In the genomic region with DNA sequence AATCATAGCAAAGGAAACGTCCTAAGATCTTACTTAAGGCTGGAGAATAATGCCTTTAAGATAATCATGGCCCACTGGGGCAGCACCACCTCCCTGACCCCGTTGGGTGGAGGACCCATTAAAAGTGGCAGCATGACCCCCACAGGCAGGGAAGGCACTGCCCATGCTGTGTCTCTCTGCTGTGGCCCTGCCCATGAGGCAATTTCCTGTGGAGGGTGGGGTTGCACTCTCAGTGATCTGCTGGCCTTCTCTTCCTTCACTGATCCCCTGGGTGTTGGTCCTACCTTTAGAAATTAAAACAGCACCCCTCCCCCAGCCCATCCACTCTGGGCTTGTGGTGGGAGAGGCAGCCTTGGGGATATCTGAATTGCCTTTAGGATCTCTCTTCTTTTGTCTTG, we compare ENCODE assay signal across 14 cellular contexts. TPM values are rescaled to one million over a fixed set of nuclear protein-coding genes. Genes with fewer than 3 reads are reported as not detected.
DNase-seq lines count a peak whose midpoint lies in the region; ATAC-seq, FAIRE-seq and TF ChIP-seq lines count a peak whose summit lies in the region.
"Had no signal": no experiment of that assay in that cellular context is flagged by ENCODE, and none has a peak within 500 bp of the region (broad histone marks: within the 10 kb centered on the region; RNA-seq: fewer than 3 reads in every experiment).

No MANE protein-coding gene starts in this region.

- peak overlapping the region; percentile 24 to 67; a peak in 4 of 6 replicates for H3K27ac ChIP-seq in A549
- no peak overlapping the region for H3K27ac ChIP-seq in HEK293 (ENCODE audit: extremely low read depth, low read depth, low read length)
- peak overlapping the region; percentile 14 for H3K27ac ChIP-seq in caudate nucleus (ENCODE audit: low read depth, low read length)
- H3K27ac ChIP-seq: SJSA1 had no signal

- DNase-seq in A549 (ENCODE audit: low read depth in 1 of 2, low spot score in 1 of 2) (no peak), caudate nucleus (lab: John Stamatoyannopoulos, UW) (peak in 5 of 61 donors; percentile 8 to 33 (median 19)), mucosa of descending colon (peak; percentile 73 to 78 (median 73)), H7 (no peak), GM20000 (ENCODE audit: low spot score) (no peak), cortex of kidney (lab: John Stamatoyannopoulos, UW) (no peak)
- DNase-seq: activated CD4-positive, alpha-beta T cell treated with anti-CD3 and anti-CD28 coated beads for 48 hours; NCI-H2227 treated with DMSO at 0.1 percent for 48 hours; stimulated activated CD4-positive, alpha-beta T cell treated with anti-CD3 and anti-CD28 coated beads, Interleukin-4, amount 100 ng/mL, for 4 hours had no signal

- intact Hi-C loops in mucosa of descending colon (cut with DNase I, micrococcal nuclease), result no loop called here

- H3K9me3 ChIP-seq in A549 (no peaks in the 10 kb centered on the region), HEK293 (ENCODE audit: control insufficient read depth, insufficient read depth, low read depth, low read length) (no peaks in the 10 kb centered on the region), mucosa of descending colon (no peaks in the 10 kb centered on the region)

- H3K4me1 ChIP-seq in A549, result peaks cover 16% of the 10 kb centered on the region
- no peaks in the 10 kb centered on the region; the same call in 1 of the 2 replicates for H3K4me1 ChIP-seq in HEK293 (ENCODE audit: control insufficient read depth, insufficient read depth, low read length)
- peaks cover 18% of the 10 kb centered on the region for H3K4me1 ChIP-seq in mucosa of descending colon (ENCODE audit: low read depth)
- H3K4me1 ChIP-seq: SJSA1 had no signal

- no peak for TF ChIP-seq EP300 in A549 (IDR thresholded peaks at IDR 0.05)

- peaks cover 17 to 34% of the 10 kb centered on the region in 2 experiments for H3K36me3 ChIP-seq in HEK293 (ENCODE audit: control insufficient read depth in 2 of 2, insufficient read depth in 1 of 2, low read length in 2 of 2)
- no peaks in the 10 kb centered on the region for H3K36me3 ChIP-seq in mucosa of descending colon (ENCODE audit: low read depth)
- no peaks in the 10 kb centered on the region; the same call in 1 of the 2 replicates for H3K36me3 ChIP-seq in H7 (replicated peaks; ENCODE audit: control insufficient read depth, insufficient read depth, low read length)
- H3K36me3 ChIP-seq: SJSA1 had no signal

- H3K27me3 ChIP-seq in H7 (ENCODE audit: control insufficient read depth, insufficient read depth, low read length), result no peaks in the 10 kb centered on the region
- H3K27me3 ChIP-seq: SJSA1 had no signal

- POLR2A ChIA-PET in A549 (lab: Yijun Ruan, JAX) (no interaction called here), HEK293 (lab: Yijun Ruan, JAX) (no interaction called here)

- peak overlapping the region; percentile 54 for H3K4me2 ChIP-seq in A549

- FAIRE-seq in A549 (lab: Jason Lieb, UNC), result no peak
- FAIRE-seq: endometrium had no signal

- no peak for TF ChIP-seq RAD21 in A549 (conservative IDR thresholded peaks at IDR 0.05 in 1 of 2, IDR thresholded peaks at IDR 0.05 in 1 of 2)

- ATAC-seq in A549 (peak; percentile 24 to 76; a peak in 3 of 6 replicates), mucosa of descending colon (peak; percentile 98), HG03469 (IDR thresholded peaks at IDR 0.05; ENCODE audit: unreplicated experiment) (no peak)

- no peak for TF ChIP-seq CTCF in A549 (IDR thresholded peaks at IDR 0.05)
- TF ChIP-seq CTCF in HEK293 (tag by site-specific recombination; IDR thresholded peaks at IDR 0.05), result no peak
- TF ChIP-seq CTCF in mucosa of descending colon (IDR thresholded peaks at IDR 0.05), result no peak
- TF ChIP-seq CTCF in GM20000 (IDR thresholded peaks at IDR 0.05; ENCODE audit: extremely low read depth, missing control alignments), result no peak

- 16% methylated on average over 2 of the region's 2 CpGs for WGBS in A549 (ENCODE audit: missing lambda C conversion rate)

- no peak overlapping the region for H3K4me3 ChIP-seq in A549
- no peak overlapping the region for H3K4me3 ChIP-seq in HEK293 (ENCODE audit: low read depth, low read length)
- no peak overlapping the region for H3K4me3 ChIP-seq in mucosa of descending colon
- no peak overlapping the region for H3K4me3 ChIP-seq in H7 (ENCODE audit: insufficient read depth, low read depth, low read length)
- H3K4me3 ChIP-seq: SJSA1 had no signal

- CTCF ChIA-PET in A549 (lab: Yijun Ruan, JAX), result no interaction called here
- CTCF ChIA-PET in HEK293 (lab: Yijun Ruan, JAX), result no interaction called here

- TF ChIP-seq POLR2A in A549 (IDR thresholded peaks at IDR 0.05; ENCODE audit: low read length), result no peak

TF ChIP-seq in A549, 52 proteins besides CTCF, POLR2A, EP300 and RAD21:
- TF ChIP-seq HOXA7 (CRISPR knock-in tag; IDR thresholded peaks at IDR 0.05) (no peak), RFX5 (IDR thresholded peaks at IDR 0.05) (no peak), EHF (CRISPR knock-in tag; IDR thresholded peaks at IDR 0.05) (no peak), FOSB (CRISPR knock-in tag; IDR thresholded peaks at IDR 0.05) (no peak), CBX8 (IDR thresholded peaks at IDR 0.05) (no peak)

TF ChIP-seq in HEK293, 187 proteins besides CTCF, POLR2A, EP300 and RAD21 (continues in another document):
- TF ChIP-seq ZNF596 (tag by site-specific recombination; IDR thresholded peaks at IDR 0.05) (no peak), ZIC2 (tag by site-specific recombination; IDR thresholded peaks at IDR 0.05) (peak; percentile 85), ZNF658 (tag by site-specific recombination; IDR thresholded peaks at IDR 0.05) (no peak), ZNF571 (tag by site-specific recombination; IDR thresholded peaks at IDR 0.05) (no peak), KLF1 (tag by site-specific recombination; IDR thresholded peaks at IDR 0.05) (peak; percentile 56; the same call in 1 of the 2 replicates), ZNF544 (tag by site-specific recombination; IDR thresholded peaks at IDR 0.05) (no peak), PBX3 (CRISPR knock-in tag; IDR thresholded peaks at IDR 0.05) (no peak), ZNF10 (tag by site-specific recombination; IDR thresholded peaks at IDR 0.05) (no peak)
- TF ChIP-seq, protein P1, sequence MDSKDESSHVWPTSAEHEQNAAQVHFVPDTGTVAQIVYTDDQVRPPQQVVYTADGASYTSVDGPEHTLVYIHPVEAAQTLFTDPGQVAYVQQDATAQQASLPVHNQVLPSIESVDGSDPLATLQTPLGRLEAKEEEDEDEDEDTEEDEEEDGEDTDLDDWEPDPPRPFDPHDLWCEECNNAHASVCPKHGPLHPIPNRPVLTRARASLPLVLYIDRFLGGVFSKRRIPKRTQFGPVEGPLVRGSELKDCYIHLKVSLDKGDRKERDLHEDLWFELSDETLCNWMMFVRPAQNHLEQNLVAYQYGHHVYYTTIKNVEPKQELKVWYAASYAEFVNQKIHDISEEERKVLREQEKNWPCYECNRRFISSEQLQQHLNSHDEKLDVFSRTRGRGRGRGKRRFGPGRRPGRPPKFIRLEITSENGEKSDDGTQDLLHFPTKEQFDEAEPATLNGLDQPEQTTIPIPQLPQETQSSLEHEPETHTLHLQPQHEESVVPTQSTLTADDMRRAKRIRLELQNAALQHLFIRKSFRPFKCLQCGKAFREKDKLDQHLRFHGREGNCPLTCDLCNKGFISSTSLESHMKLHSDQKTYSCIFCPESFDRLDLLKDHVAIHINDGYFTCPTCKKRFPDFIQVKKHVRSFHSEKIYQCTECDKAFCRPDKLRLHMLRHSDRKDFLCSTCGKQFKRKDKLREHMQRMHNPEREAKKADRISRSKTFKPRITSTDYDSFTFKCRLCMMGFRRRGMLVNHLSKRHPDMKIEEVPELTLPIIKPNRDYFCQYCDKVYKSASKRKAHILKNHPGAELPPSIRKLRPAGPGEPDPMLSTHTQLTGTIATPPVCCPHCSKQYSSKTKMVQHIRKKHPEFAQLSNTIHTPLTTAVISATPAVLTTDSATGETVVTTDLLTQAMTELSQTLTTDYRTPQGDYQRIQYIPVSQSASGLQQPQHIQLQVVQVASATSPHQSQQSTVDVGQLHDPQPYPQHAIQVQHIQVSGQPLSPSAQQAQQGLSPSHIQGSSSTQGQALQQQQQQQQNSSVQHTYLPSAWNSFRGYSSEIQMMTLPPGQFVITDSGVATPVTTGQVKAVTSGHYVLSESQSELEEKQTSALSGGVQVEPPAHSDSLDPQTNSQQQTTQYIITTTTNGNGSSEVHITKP (tag by site-specific recombination; IDR thresholded peaks at IDR 0.05), result peak; percentile 52; the same call in 1 of the 2 replicates

RNA-seq across cellular contexts. Expression of gene KLRK1, which starts 17.3 kb away (rescaled TPM):
- not detected in 2 replicates for polyA plus RNA-seq in A549 (2011; rRNA removed)
- not detected in 2 replicates for polyA plus RNA-seq in A549 (2012; cell fraction: cytosol; rRNA removed)
- not detected in 2 replicates for polyA plus RNA-seq in A549 (2012; cell fraction: nucleus; rRNA removed)
- polyA plus RNA-seq in A549 (2017; fragmentation: RNase III; extraction: RNeasy Plus Mini Kit Qiagen cat#74134 plus additional on column Dnase treatment), result not detected in 3 replicates
- polyA minus RNA-seq in A549 (2011; rRNA and poly(A)+ RNA removed), result not detected in 2 replicates
- 1 to 10 TPM; 3.9 to 4.5 (median 4.4) TPM for total RNA-seq in mucosa of descending colon
- total RNA-seq in H7 (2014; rRNA removed; shearing (Covaris generic)), result not detected in 2 replicates
- total RNA-seq: neural crest cell, SJSA1 had no signal

RNA-seq across cellular contexts. Expression of gene KLRC4, which starts 37.0 kb away (rescaled TPM):
- polyA plus RNA-seq in A549 (2011; rRNA removed), result not detected in 2 replicates
- not detected in 2 replicates for polyA plus RNA-seq in A549 (2012; cell fraction: cytosol; rRNA removed)
- not detected in 2 replicates for polyA plus RNA-seq in A549 (2012; cell fraction: nucleus; rRNA removed)
- polyA plus RNA-seq in A549 (2017; fragmentation: RNase III; extraction: RNeasy Plus Mini Kit Qiagen cat#74134 plus additional on column Dnase treatment), result not detected in 3 replicates
- not detected in 2 replicates for polyA minus RNA-seq in A549 (2011; rRNA and poly(A)+ RNA removed)
- 1 to 10 TPM in 2 of 3 donors, under 1 TPM in 1; 0.72 to 1.7 (median 1.4) TPM for total RNA-seq in mucosa of descending colon
- not detected in 2 replicates for total RNA-seq in H7 (2014; rRNA removed; shearing (Covaris generic))
- total RNA-seq: neural crest cell, SJSA1 had no signal

RNA-seq across cellular contexts. Expression of gene KLRC3, which starts 47.9 kb away (rescaled TPM):
- polyA plus RNA-seq in A549 (2011; rRNA removed), result 0.10 TPM in 1 of 2 replicates, not detected in the other
- not detected in 2 replicates for polyA plus RNA-seq in A549 (2012; cell fraction: cytosol; rRNA removed)
- not detected in 2 replicates for polyA plus RNA-seq in A549 (2012; cell fraction: nucleus; rRNA removed)
- not detected in 3 replicates for polyA plus RNA-seq in A549 (2017; fragmentation: RNase III; extraction: RNeasy Plus Mini Kit Qiagen cat#74134 plus additional on column Dnase treatment)
- not detected in 2 replicates for polyA minus RNA-seq in A549 (2011; rRNA and poly(A)+ RNA removed)
- total RNA-seq in mucosa of descending colon, result under 1 TPM; 0.54 to 0.81 (median 0.58) TPM
- total RNA-seq in H7 (2014; rRNA removed; shearing (Covaris generic)), result not detected in 2 replicates
- total RNA-seq: neural crest cell, SJSA1 had no signal

Comparison
In these comparisons a context has a peak if more than half of its experiments do, and no peak if none do; other contexts are left out.
1. DNase-seq: peak in mucosa of descending colon (3 of 3); none in A549 (0 of 2), H7 (single experiment), GM20000 (single experiment) and cortex of kidney (single experiment).